8 cellular contexts compared by ENCODE assay signal in genomic region chr5:149317281-149318048, GRCh38. TPM values are rescaled to one million over a fixed set of nuclear protein-coding genes. Genes with fewer than 3 reads are reported as not detected.
DNase-seq lines count a peak whose midpoint lies in the region; ATAC-seq and TF ChIP-seq lines count a peak whose summit lies in the region.

No MANE protein-coding gene starts in this region.

- no peak overlapping the region for H3K4me2 ChIP-seq in hepatocyte

- POLR2A ChIA-PET in AG04449 (lab: Yijun Ruan, JAX), result no interaction called here

- H3K4me3 Mint-ChIP-seq in activated naive CD4-positive, alpha-beta T cell treated with anti-CD3 and anti-CD28 coated beads, Interleukin-2, amount 10 ng/mL, durations not matched to agents 7 days and 5 days, result no peak overlapping the region

- no peak overlapping the region for H3K4me3 ChIP-seq in AG04449 (ENCODE audit: low read depth, low read length)
- no peak overlapping the region for H3K4me3 ChIP-seq in hepatocyte

- H3K36me3 ChIP-seq in hepatocyte (replicated peaks; ENCODE audit: insufficient read depth, low read depth), result no peaks in the 10 kb centered on the region

- no peaks in the 10 kb centered on the region for H3K9me3 ChIP-seq in hepatocyte (ENCODE audit: low read depth)

- peak; percentile 68 for ATAC-seq in HG02885 (IDR thresholded peaks at IDR 0.05; ENCODE audit: poor library complexity, unreplicated experiment)

- H3K27ac ChIP-seq in hepatocyte, result no peak overlapping the region

- H3K9me3 Mint-ChIP-seq in activated naive CD4-positive, alpha-beta T cell treated with anti-CD3 and anti-CD28 coated beads, Interleukin-2, amount 10 ng/mL, durations not matched to agents 7 days and 5 days, result no peaks in the 10 kb centered on the region

- CTCF ChIA-PET in AG04449 (lab: Yijun Ruan, JAX), result interaction anchor here (0.7 to 13.3 kb wide), 33 partner anchors 9 to 300 kb away, joined by 3 to 329 read pairs (median 5); partner anchors contain the start of genes GRPEL2 and IL17B
- CTCF ChIA-PET in activated naive CD4-positive, alpha-beta T cell treated with anti-CD3 and anti-CD28 coated beads, Interleukin-2, amount 10 ng/mL, durations not matched to agents 7 days and 5 days (lab: Charles Lee), result interaction anchor here (0.7 to 19.5 kb wide), 11 partner anchors 9 to 245 kb away, joined by 3 to 372 read pairs (median 7); no protein-coding TSS in a partner anchor

- no peaks in the 10 kb centered on the region for H3K79me2 ChIP-seq in hepatocyte

- in situ Hi-C loops in G401 (cut with HindIII; ENCODE audit: low sequenced_read_pairs), result no loop called here

- 88% methylated on average over 14 of the region's 14 CpGs for WGBS in hepatocyte (ENCODE audit: low lambda C conversion rate, missing lambda C conversion rate)

- TF ChIP-seq CTCF in AG04449 (IDR thresholded peaks at IDR 0.05; ENCODE audit: insufficient read depth, low read length, missing control alignments) (peak; percentile 54), hepatocyte (IDR thresholded peaks at IDR 0.05; ENCODE audit: poor library complexity) (peak; percentile 80)

- no peak overlapping the region for H2AFZ ChIP-seq in hepatocyte

- H3K27me3 Mint-ChIP-seq in activated naive CD4-positive, alpha-beta T cell treated with anti-CD3 and anti-CD28 coated beads, Interleukin-2, amount 10 ng/mL, durations not matched to agents 7 days and 5 days, result peaks cover 13% of the 10 kb centered on the region

- peaks cover 25% of the 10 kb centered on the region for H3K4me1 ChIP-seq in hepatocyte (ENCODE audit: insufficient read depth)

- no peaks in the 10 kb centered on the region for H3K4me1 Mint-ChIP-seq in activated naive CD4-positive, alpha-beta T cell treated with anti-CD3 and anti-CD28 coated beads, Interleukin-2, amount 10 ng/mL, durations not matched to agents 7 days and 5 days

- H3K27ac Mint-ChIP-seq in activated naive CD4-positive, alpha-beta T cell treated with anti-CD3 and anti-CD28 coated beads, Interleukin-2, amount 10 ng/mL, durations not matched to agents 7 days and 5 days, result no peak overlapping the region

- H3K9me2 ChIP-seq in hepatocyte (replicated peaks; ENCODE audit: insufficient read depth), result no peaks in the 10 kb centered on the region

- H4K20me1 ChIP-seq in hepatocyte (ENCODE audit: insufficient read depth, poor library complexity, severe bottlenecking), result no peaks in the 10 kb centered on the region

- H3K27me3 ChIP-seq in hepatocyte, result no peaks in the 10 kb centered on the region

- H3K36me3 Mint-ChIP-seq in activated naive CD4-positive, alpha-beta T cell treated with anti-CD3 and anti-CD28 coated beads, Interleukin-2, amount 10 ng/mL, durations not matched to agents 7 days and 5 days, result no peaks in the 10 kb centered on the region

- DNase-seq in AG04449 (ENCODE audit: low read depth, low spot score), result no peak
- peak; percentile 73 for DNase-seq in G401 (ENCODE audit: low spot score)
- DNase-seq in NCI-H82 (lab: John Stamatoyannopoulos, UW), result peak; percentile 51
- DNase-seq in activated naive CD4-positive, alpha-beta T cell treated with anti-CD3 and anti-CD28 coated beads, Interleukin-2, amount 10 ng/mL, durations not matched to agents 7 days and 5 days, result peak; percentile 58
- peak; percentile 56 for DNase-seq in hepatocyte (ENCODE audit: low spot score)
- DNase-seq in stimulated activated CD8-positive, alpha-beta memory T cell treated with anti-CD3 and anti-CD28 coated beads, Interleukin-15, amount 100 ng/mL, for 1 hour (ENCODE audit: low read depth), result peak; percentile 5
- DNase-seq in NCI-H187 treated with DMSO at 0.1 percent for 48 hours (lab: John Stamatoyannopoulos, UW), result no peak

RNA-seq across cellular contexts. Expression of gene GRPEL2, which starts 27.8 kb away (rescaled TPM):
- total RNA-seq in G401 (2014; rRNA removed; shearing (Covaris generic)), result 18.1 and 22.9 TPM in 2 replicates
- total RNA-seq in hepatocyte, result 18.7 and 19.6 TPM in 2 replicates
- 6.7 and 7.6 TPM in 2 replicates for polyA plus RNA-seq in hepatocyte

RNA-seq across cellular contexts. Expression of gene PCYOX1L, which starts 40.4 kb away (rescaled TPM):
- 13.0 and 14.0 TPM in 2 replicates for total RNA-seq in G401 (2014; rRNA removed; shearing (Covaris generic))
- 8.9 and 9.1 TPM in 2 replicates for total RNA-seq in hepatocyte
- 12.9 and 14.4 TPM in 2 replicates for polyA plus RNA-seq in hepatocyte

RNA-seq across cellular contexts. Expression of gene AFAP1L1, which starts 45.8 kb away (rescaled TPM):
- total RNA-seq in G401 (2014; rRNA removed; shearing (Covaris generic)), result 0.12 and 0.14 TPM in 2 replicates
- 1.2 and 1.3 TPM in 2 replicates for total RNA-seq in hepatocyte
- 1.8 and 2.3 TPM in 2 replicates for polyA plus RNA-seq in hepatocyte

Comparison
In these comparisons a context has a peak if more than half of its experiments do, and no peak if none do; other contexts are left out.
1. DNase-seq: peak in G401 (single experiment), NCI-H82 (single experiment), activated naive CD4-positive, alpha-beta T cell treated with anti-CD3 and anti-CD28 coated beads, Interleukin-2, amount 10 ng/mL, durations not matched to agents 7 days and 5 days (single experiment), hepatocyte (single experiment) and stimulated activated CD8-positive, alpha-beta memory T cell treated with anti-CD3 and anti-CD28 coated beads, Interleukin-15, amount 100 ng/mL, for 1 hour (single experiment); none in AG04449 (single experiment) and NCI-H187 treated with DMSO at 0.1 percent for 48 hours (single experiment).